8 cellular contexts compared by ENCODE assay signal in the genomic region with DNA sequence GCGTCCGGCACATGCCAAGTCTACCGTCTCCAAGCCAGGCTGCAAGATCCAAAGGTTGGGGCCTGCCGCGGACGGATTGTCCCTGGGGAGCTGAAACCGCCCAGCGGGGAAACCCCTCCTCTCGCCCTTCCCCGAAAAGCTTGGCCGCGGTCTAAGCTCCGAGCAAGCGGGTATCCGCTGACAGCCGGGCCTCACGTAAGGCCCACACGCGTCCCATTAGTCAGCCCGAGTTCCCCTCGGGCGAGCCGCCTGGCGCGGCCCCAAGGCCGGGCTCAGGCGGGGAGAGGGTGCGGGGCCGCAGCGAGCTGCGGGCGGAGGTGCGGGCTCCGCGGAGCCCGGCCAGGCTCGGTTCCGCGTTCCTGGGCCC. TPM values are rescaled to one million over a fixed set of nuclear protein-coding genes. Genes with fewer than 3 reads are reported as not detected.
DNase-seq lines count a peak whose midpoint lies in the region; FAIRE-seq and TF ChIP-seq lines count a peak whose summit lies in the region.

No MANE protein-coding gene starts in this region.

- H3K36me3 ChIP-seq in HUES6 (ENCODE audit: control insufficient read depth, insufficient read depth, low read length) (no peaks in the 10 kb centered on the region), adrenal gland (replicated peaks in 1 of 2) (no peaks in the 10 kb centered on the region), keratinocyte (ENCODE audit: control insufficient read depth in 2 of 2, extremely low read depth in 1 of 2, insufficient read depth in 2 of 2, low read length in 2 of 2) (no peaks in the 10 kb centered on the region), subcutaneous abdominal adipose tissue (ENCODE audit: control insufficient read depth in 5 of 5, insufficient read depth in 5 of 5, low read length in 5 of 5) (no peaks in the 10 kb centered on the region)

- H3K9me3 ChIP-seq in HUES6 (ENCODE audit: control insufficient read depth, insufficient read depth, low read depth, low read length) (no peaks in the 10 kb centered on the region), adrenal gland (replicated peaks in 1 of 3) (no peaks in the 10 kb centered on the region), keratinocyte (ENCODE audit: control insufficient read depth, low read depth, low read length) (no peaks in the 10 kb centered on the region), subcutaneous abdominal adipose tissue (ENCODE audit: control insufficient read depth in 5 of 5, low read length in 5 of 5) (no peaks in the 10 kb centered on the region)

- peaks cover 65% of the 10 kb centered on the region for H3K27me3 ChIP-seq in HUES6 (ENCODE audit: control insufficient read depth, insufficient read depth, low read length)
- H3K27me3 ChIP-seq in adrenal gland = peaks cover 49% of the 10 kb centered on the region
- H3K27me3 ChIP-seq in keratinocyte (ENCODE audit: control insufficient read depth, extremely low read depth, insufficient read depth, low read length) = peaks cover 49% of the 10 kb centered on the region
- peaks cover 5 to 51% (median 27%) of the 10 kb centered on the region in 5 donors for H3K27me3 ChIP-seq in subcutaneous abdominal adipose tissue (ENCODE audit: control insufficient read depth in 5 of 5, insufficient read depth in 4 of 5, low read length in 5 of 5)

- peak overlapping the region; percentile 60; the same call in 1 of the 2 replicates for H3K4me3 ChIP-seq in GM08714 (ENCODE audit: low read length)
- peak overlapping the region; percentile 58 for H3K4me3 ChIP-seq in HUES6 (ENCODE audit: low read depth, low read length)
- peak overlapping the region in 2 of 4 donors; percentile 34 to 57 for H3K4me3 ChIP-seq in adrenal gland
- H3K4me3 ChIP-seq in keratinocyte (ENCODE audit: control insufficient read depth in 2 of 3, extremely low read depth in 1 of 3, insufficient read depth in 2 of 3, low read depth in 1 of 3, low read length in 3 of 3) = no peak overlapping the region
- H3K4me3 ChIP-seq in subcutaneous abdominal adipose tissue (ENCODE audit: low read depth in 1 of 5, low read length in 5 of 5) = peak overlapping the region in 3 of 5 donors; percentile 17 to 67 (median 60)

- no peaks in the 10 kb centered on the region for H3K79me2 ChIP-seq in keratinocyte (ENCODE audit: control insufficient read depth, insufficient read depth, low read length)

- H3K9ac ChIP-seq in HUES6 (ENCODE audit: low read length) (peak overlapping the region; percentile 38), keratinocyte (ENCODE audit: control insufficient read depth, extremely low read depth, insufficient read depth, low read length) (no peak overlapping the region), subcutaneous abdominal adipose tissue (ENCODE audit: low read length in 5 of 5) (peak overlapping the region in 1 of 5 donors; percentile 62)

- H3K27ac ChIP-seq in 22Rv1 (peak overlapping the region; percentile 98), HUES6 (ENCODE audit: low read depth, low read length) (no peak overlapping the region), adrenal gland (peak overlapping the region; percentile 60 to 97 (median 89)), keratinocyte (ENCODE audit: control insufficient read depth, insufficient read depth, low read length) (no peak overlapping the region), subcutaneous abdominal adipose tissue (ENCODE audit: low read depth, low read length) (no peak overlapping the region)

- TF ChIP-seq CTCF in 22Rv1 (IDR thresholded peaks at IDR 0.05) (no peak), adrenal gland (IDR thresholded peaks at IDR 0.05) (no peak), keratinocyte (optimal IDR thresholded peaks at IDR 0.05 in 1 of 3, IDR thresholded peaks at IDR 0.05 in 1 of 3, conservative IDR thresholded peaks at IDR 0.05 in 1 of 3; ENCODE audit: extremely low read depth in 1 of 3, insufficient read depth in 2 of 3, low read length in 3 of 3) (no peak)

- FAIRE-seq in keratinocyte (lab: Jason Lieb, UNC) (no peak), H54 (lab: Jason Lieb, UNC) (no peak)

- TF ChIP-seq POLR2A in adrenal gland (IDR thresholded peaks at IDR 0.05) = peak in 1 of 2 donors; percentile 15
- no peak for TF ChIP-seq POLR2A in H54 (IDR thresholded peaks at IDR 0.05; ENCODE audit: low read depth, low read length)

- DNase-seq in adrenal gland = peak; percentile 64 to 82 (median 75)
- no peak for DNase-seq in keratinocyte (ENCODE audit: low read depth, low spot score)
- DNase-seq in H54 (ENCODE audit: insufficient read length, low spot score) = no peak
- no peak for DNase-seq in activated gamma-delta T cell treated with Interleukin-2 at 50 U/mL for 16 hours

- H3K9me1 ChIP-seq in keratinocyte (ENCODE audit: control insufficient read depth, extremely low read depth, insufficient read depth, low read length) = no peaks in the 10 kb centered on the region

- no peak overlapping the region for H2AFZ ChIP-seq in keratinocyte (ENCODE audit: control insufficient read depth, low read length)

- WGBS in adrenal gland, 4 donors = 2 to 6% methylated on average over 37 to 39 of the region's 39 CpGs; no CpG with 5 or more reads in 2 of the 4 donors

- H3K4me2 ChIP-seq in keratinocyte (ENCODE audit: control insufficient read depth, extremely low read depth, insufficient read depth, low read depth, low read length) = peak overlapping the region; percentile 66

- peaks cover 48% of the 10 kb centered on the region for H3K4me1 ChIP-seq in HUES6 (ENCODE audit: control insufficient read depth, insufficient read depth, low read length)
- peaks cover 35 to 47% of the 10 kb centered on the region in 2 donors for H3K4me1 ChIP-seq in adrenal gland (replicated peaks in 1 of 2)
- peaks cover 18% of the 10 kb centered on the region for H3K4me1 ChIP-seq in keratinocyte (ENCODE audit: control insufficient read depth, extremely low read depth, insufficient read depth, low read length)
- H3K4me1 ChIP-seq in subcutaneous abdominal adipose tissue (ENCODE audit: control insufficient read depth in 5 of 5, insufficient read depth in 5 of 5, low read length in 5 of 5) = peaks cover 0 to 45% (median 34%) of the 10 kb centered on the region in 5 donors

- intact Hi-C loops in adrenal gland (cut with DNase I) = loop anchor here (5.0 kb wide), 2 partner anchors 48 to 68 kb away; no protein-coding TSS in a partner anchor

- dilution Hi-C loops in keratinocyte (cut with MboI; ENCODE audit: extremely low pct_ligation_motif_present, low sequenced_read_pairs) = no loop called here

- no peaks in the 10 kb centered on the region for H4K20me1 ChIP-seq in keratinocyte (ENCODE audit: control insufficient read depth, extremely low read depth, insufficient read depth, low read length)

RNA-seq across cellular contexts. Expression of a gene that starts 6.9 kb away (rescaled TPM):
- total RNA-seq in adrenal gland = 10 to 100 TPM; 21.7 to 42.9 (median 30.6) TPM
- 10 to 100 TPM; 13.7 to 16.0 (median 14.0) TPM for polyA plus RNA-seq in adrenal gland
- 2.8 to 5.0 TPM (median 3.6 TPM) in 3 replicates for polyA plus RNA-seq in keratinocyte
- 8.0 TPM for polyA plus RNA-seq in keratinocyte (2011; ENCODE audit: low read depth)
- 4.1 and 4.2 TPM in 2 replicates for polyA plus RNA-seq in keratinocyte (2011; cell fraction: cytosol; rRNA removed)
- 20.2 and 20.8 TPM in 2 replicates for polyA plus RNA-seq in keratinocyte (2011; cell fraction: nucleus; rRNA removed)
- 6.2 and 7.2 TPM in 2 replicates for polyA plus RNA-seq in keratinocyte (2012; ENCODE audit: low replicate concordance)
- 2.5 to 11.9 TPM (median 7.5 TPM) in 3 replicates for polyA minus RNA-seq in keratinocyte
- polyA minus RNA-seq in keratinocyte (2011; cell fraction: cytosol; rRNA and poly(A)+ RNA removed) = 4.0 TPM
- 13.0 and 22.7 TPM in 2 replicates for polyA minus RNA-seq in keratinocyte (2011; cell fraction: nucleus; rRNA and poly(A)+ RNA removed)

Comparison
In these comparisons a context has a peak if more than half of its experiments do, and no peak if none do; other contexts are left out.
1. H3K27ac ChIP-seq: peak in 22Rv1 (single experiment) and adrenal gland (5 of 5); none in HUES6 (single experiment), keratinocyte (single experiment) and subcutaneous abdominal adipose tissue (single experiment).
2. H3K4me3 ChIP-seq: peak in GM08714 (single experiment), HUES6 (single experiment) and subcutaneous abdominal adipose tissue (3 of 5); none in keratinocyte (0 of 3).
3. DNase-seq: peak in adrenal gland (7 of 7); none in keratinocyte (single experiment), H54 (single experiment) and activated gamma-delta T cell treated with Interleukin-2 at 50 U/mL for 16 hours (single experiment).